In genomic region chr1:94757931-94758330, GRCh38 we compare ENCODE assay signal across 15 cellular contexts.
A peak's percentile ranks its signal among the peaks of the same experiment; 100 is the strongest.
DNase-seq lines count a peak whose midpoint lies in the region; ATAC-seq, FAIRE-seq and TF ChIP-seq lines count a peak whose summit lies in the region.
"Had no signal": no experiment of that assay in that cellular context is flagged by ENCODE, and none has a peak within 500 bp of the region (broad histone marks: within the 10 kb centered on the region; RNA-seq: fewer than 3 reads in every experiment).

No MANE protein-coding gene starts in this region.

- TF ChIP-seq CTCF in endodermal cell (conservative IDR thresholded peaks at IDR 0.05) (no peak), HepG2 (CRISPR knock-in tag; IDR thresholded peaks at IDR 0.05) (no peak), testis (IDR thresholded peaks at IDR 0.05) (no peak)

- no peak overlapping the region for H3K27ac ChIP-seq in endodermal cell (ENCODE audit: low read depth, low read length)
- H3K27ac ChIP-seq in HepG2 (ENCODE audit: extremely low read length, insufficient read depth, low read length), result peak overlapping the region; percentile 71
- H3K27ac ChIP-seq in testis, result peak overlapping the region; percentile 37 to 72

- 78 to 82% methylated on average over 3 to 7 of the region's 7 CpGs for WGBS in endodermal cell (ENCODE audit: insufficient coverage in 1 of 2, insufficient read length in 1 of 2), 2 experiments
- 53% methylated on average over 7 of the region's 7 CpGs for WGBS in HepG2 (ENCODE audit: low lambda C conversion rate)
- 22 to 45% methylated on average over 7 of the region's 7 CpGs for WGBS in testis, 2 donors

- CTCF ChIA-PET in HepG2 (lab: Yijun Ruan, JAX; ENCODE audit: low intra/inter-chr PET ratio, low total read pairs), result no interaction called here
- CTCF ChIA-PET in activated CD8-positive, alpha-beta T cell treated with anti-CD3 and anti-CD28 coated beads, Interleukin-2, amount 10 ng/mL, durations not matched to agents 7 days and 5 days (lab: Charles Lee), result interaction anchor here (1.2 kb wide), 1 partner anchor 47 kb away, joined by 3 read pairs; no protein-coding TSS in a partner anchor

- POLR2A ChIA-PET in HepG2 (lab: Yijun Ruan, JAX), result no interaction called here
- POLR2A ChIA-PET in activated CD8-positive, alpha-beta T cell treated with anti-CD3 and anti-CD28 coated beads, Interleukin-2, amount 10 ng/mL, durations not matched to agents 7 days and 5 days (lab: Charles Lee), result no interaction called here

- H3K79me2 ChIP-seq in HepG2 (ENCODE audit: insufficient read depth, low read length), result no peaks in the 10 kb centered on the region

- H3K9me3 ChIP-seq in endodermal cell (ENCODE audit: control insufficient read depth, low read length) (peaks cover 5% of the 10 kb centered on the region), HepG2 (ENCODE audit: low read length) (no peaks in the 10 kb centered on the region), testis (no peaks in the 10 kb centered on the region)
- H3K9me3 ChIP-seq: SK-N-SH had no signal

- no peaks in the 10 kb centered on the region for H4K20me1 ChIP-seq in HepG2 (ENCODE audit: insufficient read depth, low read length)

- intact Hi-C loops in HepG2 (cut with micrococcal nuclease; ENCODE audit: unreplicated experiment), result loop anchor here (5.0 kb wide), 1 partner anchor 44 kb away; no protein-coding TSS in a partner anchor
- intact Hi-C loops in testis (cut with DNase I; ENCODE audit: low total_unique reads), result no loop called here

- ATAC-seq in HepG2 (no peak; the same call in 2 of the 3 replicates), GM19023 (IDR thresholded peaks at IDR 0.05; ENCODE audit: unreplicated experiment) (no peak)
- ATAC-seq in activated CD8-positive, alpha-beta T cell treated with anti-CD3 and anti-CD28 coated beads, Interleukin-2, amount 10 ng/mL, durations not matched to agents 7 days and 5 days, result no peak
- ATAC-seq: activated T-cell treated with anti-CD3 and anti-CD28 coated beads, Interleukin-2, amount 50 U/mL, for 4 hours had no signal

- H3K4me1 ChIP-seq in endodermal cell (ENCODE audit: control insufficient read depth, insufficient read depth, low read length) (peaks cover 11% of the 10 kb centered on the region), HepG2 (ENCODE audit: insufficient read depth, low read length) (peaks cover 75% of the 10 kb centered on the region), testis (peaks cover 37% of the 10 kb centered on the region)

- no peak for FAIRE-seq in HepG2 (lab: Jason Lieb, UNC)

- DNase-seq in DMS153 (lab: John Stamatoyannopoulos, UW), result peak; percentile 22
- DNase-seq in DMS153 treated with DMSO at 0.1 percent for 48 hours (lab: John Stamatoyannopoulos, UW; ENCODE audit: unreplicated experiment), result no peak
- no peak for DNase-seq in endodermal cell
- no peak for DNase-seq in HepG2 (ENCODE audit: low spot score)
- DNase-seq in testis, result peak; percentile 62
- no peak for DNase-seq in COR-L47 (lab: John Stamatoyannopoulos, UW)
- DNase-seq in activated CD8-positive, alpha-beta T cell treated with anti-CD3 and anti-CD28 coated beads, Interleukin-2, amount 10 ng/mL, durations not matched to agents 7 days and 5 days, result no peak
- DNase-seq: 8988T; activated B cell treated with CpG ODN at 0.5 μM for 24 hours; activated T-cell treated with anti-CD3 and anti-CD28 coated beads, Interleukin-2, amount 50 U/mL, for 4 hours; Calu3; Karpas-422; SK-N-SH; stimulated activated CD4-positive, alpha-beta T cell treated with anti-CD3 and anti-CD28 coated beads, Interleukin-15, amount 100 ng/mL, for 24 hours had no signal

- in situ Hi-C loops in HepG2 (cut with HindIII; ENCODE audit: extremely low pct_ligation_motif_present, low pct_unique_long_range_greater_than_20kb), result no loop called here

- H3K9ac ChIP-seq in endodermal cell (ENCODE audit: extremely low read depth, low read length, poor library complexity, severe bottlenecking) (no peak overlapping the region), HepG2 (ENCODE audit: insufficient read depth, low read depth, low read length) (peak overlapping the region; percentile 33; the same call in 1 of the 2 replicates)
- H3K9ac ChIP-seq: SK-N-SH had no signal

- no peak overlapping the region for H3K4me2 ChIP-seq in HepG2 (ENCODE audit: low read depth, low read length)
- H3K4me2 ChIP-seq: SK-N-SH had no signal

- no peak overlapping the region for H3K4me3 Mint-ChIP-seq in endodermal cell
- H3K4me3 Mint-ChIP-seq in activated CD8-positive, alpha-beta T cell treated with anti-CD3 and anti-CD28 coated beads, Interleukin-2, amount 10 ng/mL, durations not matched to agents 7 days and 5 days, result no peak overlapping the region
- H3K4me3 Mint-ChIP-seq: activated B cell treated with CpG ODN at 0.5 μM for 24 hours; activated T-cell treated with anti-CD3 and anti-CD28 coated beads, Interleukin-2, amount 50 U/mL, for 4 hours had no signal

- H3K36me3 ChIP-seq in endodermal cell (ENCODE audit: control insufficient read depth, insufficient read depth, low read length) (no peaks in the 10 kb centered on the region), HepG2 (replicated peaks in 1 of 2; ENCODE audit: control insufficient read depth in 1 of 2, insufficient read depth in 2 of 2, low read length in 2 of 2) (no peaks in the 10 kb centered on the region), testis (ENCODE audit: low read depth, missing control alignments) (no peaks in the 10 kb centered on the region)

- H3K27me3 Mint-ChIP-seq in endodermal cell (ENCODE audit: insufficient read depth), result no peaks in the 10 kb centered on the region
- H3K27me3 Mint-ChIP-seq in activated CD8-positive, alpha-beta T cell treated with anti-CD3 and anti-CD28 coated beads, Interleukin-2, amount 10 ng/mL, durations not matched to agents 7 days and 5 days (ENCODE audit: low read depth), result peaks cover 14% of the 10 kb centered on the region

- no TSS peak for BruUV-seq in HepG2 (replicated peaks; lab: Mats Ljungman, UMichigan)

- no peak for TF ChIP-seq RAD21 in HepG2 (CRISPR knock-in tag; IDR thresholded peaks at IDR 0.05)

- peaks cover 5% of the 10 kb centered on the region for H3K9me3 Mint-ChIP-seq in endodermal cell
- H3K9me3 Mint-ChIP-seq in activated CD8-positive, alpha-beta T cell treated with anti-CD3 and anti-CD28 coated beads, Interleukin-2, amount 10 ng/mL, durations not matched to agents 7 days and 5 days (ENCODE audit: insufficient read depth), result peaks cover 3% of the 10 kb centered on the region
- H3K9me3 Mint-ChIP-seq: activated T-cell treated with anti-CD3 and anti-CD28 coated beads, Interleukin-2, amount 50 U/mL, for 4 hours had no signal

- H3K4me3 ChIP-seq in endodermal cell (ENCODE audit: low read length) (no peak overlapping the region), HepG2 (replicated peaks in 1 of 3; ENCODE audit: insufficient read depth in 1 of 3, low read depth in 2 of 3, low read length in 3 of 3) (no peak overlapping the region), testis (no peak overlapping the region)

- H3K27me3 ChIP-seq in endodermal cell (ENCODE audit: control insufficient read depth, insufficient read depth, low read length, poor library complexity, severe bottlenecking) (no peaks in the 10 kb centered on the region), HepG2 (ENCODE audit: control insufficient read depth in 1 of 2, insufficient read depth in 2 of 2, low read length in 2 of 2) (no peaks in the 10 kb centered on the region), testis (no peaks in the 10 kb centered on the region)

- H3K36me3 Mint-ChIP-seq in endodermal cell (ENCODE audit: low read depth), result peaks cover 2% of the 10 kb centered on the region
- H3K36me3 Mint-ChIP-seq in activated CD8-positive, alpha-beta T cell treated with anti-CD3 and anti-CD28 coated beads, Interleukin-2, amount 10 ng/mL, durations not matched to agents 7 days and 5 days (ENCODE audit: low read depth), result no peaks in the 10 kb centered on the region

- no peak overlapping the region for H2AFZ ChIP-seq in HepG2 (ENCODE audit: low read length)

- H3K4me1 Mint-ChIP-seq in endodermal cell, result peaks cover 47% of the 10 kb centered on the region
- H3K4me1 Mint-ChIP-seq in activated CD8-positive, alpha-beta T cell treated with anti-CD3 and anti-CD28 coated beads, Interleukin-2, amount 10 ng/mL, durations not matched to agents 7 days and 5 days (ENCODE audit: low read depth), result peaks cover 6% of the 10 kb centered on the region
- H3K4me1 Mint-ChIP-seq: activated B cell treated with CpG ODN at 0.5 μM for 24 hours had no signal

- TF ChIP-seq EP300 in HepG2 (IDR thresholded peaks at IDR 0.05; ENCODE audit: low read depth in 2 of 2, low read length in 2 of 2), result peak in 1 of 2 experiments; percentile 35; a peak in 1 of 4 replicates
- no peak for TF ChIP-seq EP300 in HepG2 (CRISPR knock-in tag; IDR thresholded peaks at IDR 0.05; ENCODE audit: borderline replicate concordance)

- H3K27ac Mint-ChIP-seq in endodermal cell, result peak overlapping the region; percentile 44
- H3K27ac Mint-ChIP-seq in activated CD8-positive, alpha-beta T cell treated with anti-CD3 and anti-CD28 coated beads, Interleukin-2, amount 10 ng/mL, durations not matched to agents 7 days and 5 days, result no peak overlapping the region
- H3K27ac Mint-ChIP-seq: activated B cell treated with CpG ODN at 0.5 μM for 24 hours had no signal

- no peak for TF ChIP-seq POLR2A in HepG2 (IDR thresholded peaks at IDR 0.05; ENCODE audit: insufficient read depth in 1 of 2, low read depth in 2 of 2, low read length in 2 of 2)
- no peak for TF ChIP-seq POLR2A in testis (IDR thresholded peaks at IDR 0.05)

TF ChIP-seq in HepG2, 621 proteins besides CTCF, POLR2A, EP300 and RAD21 (continues in another document):
- TF ChIP-seq HNF4A (CRISPR knock-in tag; IDR thresholded peaks at IDR 0.05) (0 out of 2 replicates have a peak, but pooled peaks have one; percentile 9), GATAD2A (CRISPR knock-in tag; IDR thresholded peaks at IDR 0.05) (0 out of 2 replicates have a peak, but pooled peaks have one; percentile 23), BCL6 (CRISPR knock-in tag; IDR thresholded peaks at IDR 0.05) (peak; percentile 47; the same call in 1 of the 2 replicates), ZNF180 (CRISPR knock-in tag; IDR thresholded peaks at IDR 0.05; ENCODE audit: borderline replicate concordance, low read depth) (no peak), FOXP4 (CRISPR knock-in tag; IDR thresholded peaks at IDR 0.05) (peak; percentile 29; the same call in 1 of the 2 replicates)

Comparison
In these comparisons a context has a peak if more than half of its experiments do, and no peak if none do; other contexts are left out.
1. DNase-seq: peak in DMS153 (single experiment) and testis (single experiment); none in DMS153 treated with DMSO at 0.1 percent for 48 hours (single experiment), endodermal cell (single experiment), HepG2 (single experiment), COR-L47 (single experiment) and activated CD8-positive, alpha-beta T cell treated with anti-CD3 and anti-CD28 coated beads, Interleukin-2, amount 10 ng/mL, durations not matched to agents 7 days and 5 days (single experiment).